25 cellular contexts compared by ENCODE assay signal in genomic region chr1:202238914-202239313, GRCh38. TPM values are rescaled to one million over a fixed set of nuclear protein-coding genes. Genes with fewer than 3 reads are reported as not detected.
DNase-seq lines count a peak whose midpoint lies in the region; ATAC-seq, FAIRE-seq and TF ChIP-seq lines count a peak whose summit lies in the region.
"Had no signal": no experiment of that assay in that cellular context is flagged by ENCODE, and none has a peak within 500 bp of the region (broad histone marks: within the 10 kb centered on the region; RNA-seq: fewer than 3 reads in every experiment).

No MANE protein-coding gene starts in this region.

- no peaks in the 10 kb centered on the region for H3K9me3 ChIP-seq in K562 (replicated peaks; ENCODE audit: control insufficient read depth, insufficient read depth, low read depth, low read length)
- H3K9me3 ChIP-seq in transverse colon = no peaks in the 10 kb centered on the region
- H3K9me3 ChIP-seq: MG63 had no signal

- WGBS in K562 (ENCODE audit: insufficient coverage, low coverage, missing lambda C conversion rate) = 44% methylated on average over 22 of the region's 22 CpGs
- WGBS in transverse colon (ENCODE audit: low coverage in 1 of 2), 2 donors = 80 to 86% methylated on average over 5 to 22 of the region's 22 CpGs

- H3K4me3 Mint-ChIP-seq in activated CD8-positive, alpha-beta memory T cell treated with anti-CD3 and anti-CD28 coated beads, Interleukin-2, amount 10 ng/mL, durations not matched to agents 7 days and 5 days = no peak overlapping the region
- H3K4me3 Mint-ChIP-seq in natural killer cell = no peak overlapping the region
- H3K4me3 Mint-ChIP-seq: IgD-negative memory B cell had no signal

- H3K27ac ChIP-seq in K562 (ENCODE audit: extremely low read depth, low read depth, low read length) = no peak overlapping the region
- no peak overlapping the region for H3K27ac ChIP-seq in transverse colon
- H3K27ac ChIP-seq: 22Rv1 had no signal

- H3K4me1 ChIP-seq in K562 (replicated peaks in 1 of 2; ENCODE audit: control insufficient read depth in 2 of 2, insufficient read depth in 2 of 2, low read length in 2 of 2) = peaks cover 9 to 10% of the 10 kb centered on the region in 2 experiments; a peak in 4 of 5 replicates
- H3K4me1 ChIP-seq in transverse colon = no peaks in the 10 kb centered on the region

- no peak for TF ChIP-seq CTCF in K562 (IDR thresholded peaks at IDR 0.05 in 2 of 3, conservative IDR thresholded peaks at IDR 0.05 in 1 of 3; ENCODE audit: insufficient read depth in 2 of 3, low read depth in 1 of 3, low read length in 3 of 3)
- TF ChIP-seq CTCF in natural killer cell (IDR thresholded peaks at IDR 0.05) = no peak
- no peak for TF ChIP-seq CTCF in transverse colon (IDR thresholded peaks at IDR 0.05)

- H3K27me3 ChIP-seq in K562 (ENCODE audit: control insufficient read depth in 2 of 2, insufficient read depth in 2 of 2, low read length in 2 of 2) (peaks cover 5 to 61% of the 10 kb centered on the region in 2 experiments; a peak in 3 of 5 replicates), transverse colon (peaks cover 9% of the 10 kb centered on the region)

- peaks cover 8% of the 10 kb centered on the region for H3K4me1 Mint-ChIP-seq in activated CD8-positive, alpha-beta memory T cell treated with anti-CD3 and anti-CD28 coated beads, Interleukin-2, amount 10 ng/mL, durations not matched to agents 7 days and 5 days
- peaks cover 6 to 21% of the 10 kb centered on the region in 2 donors for H3K4me1 Mint-ChIP-seq in natural killer cell
- H3K4me1 Mint-ChIP-seq: IgD-negative memory B cell had no signal

- TF ChIP-seq EP300 in K562 (IDR thresholded peaks at IDR 0.05; ENCODE audit: low read length) (no peak), transverse colon (IDR thresholded peaks at IDR 0.05; ENCODE audit: low read depth) (no peak)

- peaks cover 4% of the 10 kb centered on the region; the same call in 1 of the 2 replicates for H4K20me1 ChIP-seq in K562 (replicated peaks; ENCODE audit: control insufficient read depth, insufficient read depth, low read length)

- peak overlapping the region; percentile 18 for H2AFZ ChIP-seq in K562 (ENCODE audit: low read depth, low read length)

- POLR2A ChIA-PET in K562 (lab: Yijun Ruan, JAX) = no interaction called here

- H3K9me3 Mint-ChIP-seq in activated CD8-positive, alpha-beta memory T cell treated with anti-CD3 and anti-CD28 coated beads, Interleukin-2, amount 10 ng/mL, durations not matched to agents 7 days and 5 days (ENCODE audit: low read depth) = no peaks in the 10 kb centered on the region
- no peaks in the 10 kb centered on the region for H3K9me3 Mint-ChIP-seq in natural killer cell
- H3K9me3 Mint-ChIP-seq: IgD-negative memory B cell had no signal

- no peak for ATAC-seq in activated CD8-positive, alpha-beta memory T cell treated with anti-CD3 and anti-CD28 coated beads, Interleukin-2, amount 10 ng/mL, durations not matched to agents 7 days and 5 days
- ATAC-seq in K562 (no peak), natural killer cell (no peak)

- H3K27ac Mint-ChIP-seq in activated CD8-positive, alpha-beta memory T cell treated with anti-CD3 and anti-CD28 coated beads, Interleukin-2, amount 10 ng/mL, durations not matched to agents 7 days and 5 days = no peak overlapping the region
- no peak overlapping the region for H3K27ac Mint-ChIP-seq in natural killer cell
- H3K27ac Mint-ChIP-seq: IgD-negative memory B cell had no signal

- no peak overlapping the region for H3K4me2 ChIP-seq in K562 (ENCODE audit: insufficient read depth, low read length)

- H3K36me3 ChIP-seq in K562 (ENCODE audit: control insufficient read depth, insufficient read depth, low read length) (no peaks in the 10 kb centered on the region), transverse colon (no peaks in the 10 kb centered on the region)
- H3K36me3 ChIP-seq: MG63 had no signal

- intact Hi-C loops in K562 (cut with micrococcal nuclease) (no loop called here), natural killer cell (cut with micrococcal nuclease) (no loop called here), transverse colon (cut with DNase I; ENCODE audit: low total_unique reads) (no loop called here)

- H3K79me2 ChIP-seq in K562 (ENCODE audit: control insufficient read depth, insufficient read depth, low read length) = no peaks in the 10 kb centered on the region

- in situ Hi-C loops in K562 (cut with MboI) (no loop called here), transverse colon (cut with MboI; ENCODE audit: low pct_ligation_motif_present in 1 of 4, low pct_unique_long_range_greater_than_20kb in 1 of 4, low sequenced_read_pairs in 3 of 4) (no loop called here)

- no peak for FAIRE-seq in K562 (lab: Jason Lieb, UNC)
- FAIRE-seq: HTR-8/SVneo, RCC 7860 had no signal

- no peak overlapping the region for H3K4me3 ChIP-seq in K562
- H3K4me3 ChIP-seq in transverse colon = no peak overlapping the region
- H3K4me3 ChIP-seq: MG63 had no signal

- peaks cover 8% of the 10 kb centered on the region for H3K9me1 ChIP-seq in K562 (ENCODE audit: control insufficient read depth, insufficient read depth, low read length)

- BruUV-seq in K562 (replicated peaks; lab: Mats Ljungman, UMichigan) = no TSS peak

- H3K27me3 Mint-ChIP-seq in activated CD8-positive, alpha-beta memory T cell treated with anti-CD3 and anti-CD28 coated beads, Interleukin-2, amount 10 ng/mL, durations not matched to agents 7 days and 5 days = peaks cover 18% of the 10 kb centered on the region
- peaks cover 0 to 2% of the 10 kb centered on the region in 2 donors for H3K27me3 Mint-ChIP-seq in natural killer cell (ENCODE audit: low read depth in 2 of 2)

- H3K9ac ChIP-seq in K562 (ENCODE audit: insufficient read depth in 1 of 2, low read depth in 2 of 2, low read length in 2 of 2) = peak overlapping the region in 1 of 2 experiments; percentile 19; a peak in 1 of 4 replicates

- no peak for TF ChIP-seq RAD21 in K562 (CRISPR knock-in tag; conservative IDR thresholded peaks at IDR 0.05 in 1 of 2, IDR thresholded peaks at IDR 0.05 in 1 of 2)

- H3K36me3 Mint-ChIP-seq in activated CD8-positive, alpha-beta memory T cell treated with anti-CD3 and anti-CD28 coated beads, Interleukin-2, amount 10 ng/mL, durations not matched to agents 7 days and 5 days = no peaks in the 10 kb centered on the region
- no peaks in the 10 kb centered on the region for H3K36me3 Mint-ChIP-seq in natural killer cell
- H3K36me3 Mint-ChIP-seq: IgD-negative memory B cell had no signal

- DNase-seq in activated CD8-positive, alpha-beta memory T cell treated with anti-CD3 and anti-CD28 coated beads, Interleukin-2, amount 50 U/mL, for 48 hours = peak; percentile 41
- no peak for DNase-seq in activated CD8-positive, alpha-beta memory T cell treated with anti-CD3 and anti-CD28 coated beads, Interleukin-2, amount 10 ng/mL, durations not matched to agents 7 days and 5 days
- no peak for DNase-seq in K562 (ENCODE audit: extremely low read depth in 1 of 4, low spot score in 3 of 4)
- peak; percentile 10 for DNase-seq in natural killer cell
- peak; percentile 3 for DNase-seq in transverse colon
- no peak for DNase-seq in NCI-H748 (lab: John Stamatoyannopoulos, UW; ENCODE audit: unreplicated experiment)
- DNase-seq in HCEC 1CT = no peak
- DNase-seq in GM03348 (ENCODE audit: low spot score) = no peak
- DNase-seq: AML-193, DND-41, H7, Kasumi-1, MG63, NCI-H1048, NCI-H1436 treated with DMSO at 0.1 percent for 48 hours, NCI-H2081, NCI-H2171 treated with DMSO at 0.1 percent for 48 hours, NCI-H748 treated with DMSO at 0.1 percent for 48 hours, Right ventricle myocardium superior had no signal

- CTCF ChIA-PET in activated CD8-positive, alpha-beta memory T cell treated with anti-CD3 and anti-CD28 coated beads, Interleukin-2, amount 10 ng/mL, durations not matched to agents 7 days and 5 days (lab: Charles Lee) = interaction anchor here (0.9 kb wide), 1 partner anchor 20 kb away, joined by 5 read pairs; no protein-coding TSS in a partner anchor
- CTCF ChIA-PET in K562 (lab: Yijun Ruan, JAX; ENCODE audit: low intra/inter-chr PET ratio) = no interaction called here

- TF ChIP-seq POLR2A in K562 (conservative IDR thresholded peaks at IDR 0.05) (no peak), transverse colon (IDR thresholded peaks at IDR 0.05) (no peak)

TF ChIP-seq in K562, 482 proteins besides CTCF, POLR2A, EP300 and RAD21 (continues in another document):
- no peak for TF ChIP-seq MCM2 (IDR thresholded peaks at IDR 0.05; ENCODE audit: low read depth)
- TF ChIP-seq HNRNPLL (IDR thresholded peaks at IDR 0.05; ENCODE audit: low read depth, low read length, poor library complexity, severe bottlenecking) = peak; percentile 31
- TF ChIP-seq NFYB (IDR thresholded peaks at IDR 0.05; ENCODE audit: extremely low read depth, insufficient read length) = no peak
- peak; percentile 78; the same call in 1 of the 2 replicates for TF ChIP-seq KAT8 (IDR thresholded peaks at IDR 0.05; ENCODE audit: low read depth)
- no peak for TF ChIP-seq HNRNPH1 (optimal IDR thresholded peaks at IDR 0.05; ENCODE audit: low read depth, low read length)
- no peak for TF ChIP-seq BRD9 (IDR thresholded peaks at IDR 0.05; ENCODE audit: low read depth, partially characterized antibody)

RNA-seq across cellular contexts. Expression of gene LGR6, which starts 45.3 kb away (rescaled TPM):
- under 1 TPM in 1 of 2 experiments, not detected in 1; 0.26 TPM for total RNA-seq in activated CD8-positive, alpha-beta memory T cell treated with anti-CD3 and anti-CD28 coated beads, Interleukin-2, amount 10 ng/mL, durations not matched to agents 7 days and 5 days
- total RNA-seq in K562 (2011; cell fraction: chromatin; rRNA removed; ENCODE audit: low replicate concordance) = 0.72 and 0.77 TPM in 2 replicates
- total RNA-seq in K562 (2011; cell fraction: nucleolus; rRNA removed) = 0.17 and 0.79 TPM in 2 replicates
- total RNA-seq in K562 (2011; cell fraction: nucleoplasm; rRNA removed) = 0.66 and 0.76 TPM in 2 replicates
- 0.12 and 0.45 TPM in 2 replicates for total RNA-seq in K562 (2014; rRNA removed)
- 0.11 and 0.13 TPM in 2 replicates for total RNA-seq in K562 (2014; rRNA removed; fragmentation: Illumina TruSeq; extraction: Trizol)
- total RNA-seq in K562 (2015; rRNA removed; fragmentation: Illumina TruSeq; extraction: Trizol) = 0.26 and 0.29 TPM in 2 replicates
- total RNA-seq in K562 (2021) = 0.20 and 0.31 TPM in 2 replicates
- 0.14 and 0.47 TPM in 2 replicates for polyA plus RNA-seq in K562 (2011; rRNA removed)
- 0.22 and 0.24 TPM in 2 replicates for polyA plus RNA-seq in K562 (2011; cell fraction: cytosol; rRNA removed)
- 1.2 and 1.8 TPM in 2 replicates for polyA plus RNA-seq in K562 (2011; cell fraction: nucleus; rRNA removed)
- polyA plus RNA-seq in K562 (2012) = 0.26 and 0.96 TPM in 2 replicates
- polyA plus RNA-seq in K562 (2014; fragmentation: Illumina TruSeq; extraction: Trizol) = 0.21 and 0.54 TPM in 2 replicates
- polyA plus RNA-seq in K562 (2014; fragmentation: Nextera tagmentation; extraction: Ambion mirVana) = under 1 TPM in 1 of 2 experiments, not detected in 1; 0.01 TPM
- 0.12 and 0.42 TPM in 2 replicates for polyA plus RNA-seq in K562 (2014; rRNA removed)
- not detected in 2 replicates for polyA minus RNA-seq in K562 (2011; rRNA and poly(A)+ RNA removed)
- not detected in 2 replicates for polyA minus RNA-seq in K562 (2011; cell fraction: cytosol; rRNA and poly(A)+ RNA removed)
- polyA minus RNA-seq in K562 (2011; cell fraction: nucleus; rRNA and poly(A)+ RNA removed) = 0.40 and 0.89 TPM in 2 replicates
- 10 to 100 TPM; 58.3 to 65.2 (median 60.9) TPM for total RNA-seq in natural killer cell
- 1 to 10 TPM in 1 of 4 donors, under 1 TPM in 1, not detected in 2; 0.41 to 1.6 TPM for total RNA-seq in transverse colon
- total RNA-seq: G401, OCI-LY7 had no signal
- polyA plus RNA-seq: IgD-negative memory B cell had no signal

Comparison
In these comparisons a context has a peak if more than half of its experiments do, and no peak if none do; other contexts are left out.
1. DNase-seq: peak in activated CD8-positive, alpha-beta memory T cell treated with anti-CD3 and anti-CD28 coated beads, Interleukin-2, amount 50 U/mL, for 48 hours (single experiment), natural killer cell (single experiment) and transverse colon (single experiment); none in activated CD8-positive, alpha-beta memory T cell treated with anti-CD3 and anti-CD28 coated beads, Interleukin-2, amount 10 ng/mL, durations not matched to agents 7 days and 5 days (single experiment), K562 (0 of 4), NCI-H748 (single experiment), HCEC 1CT (single experiment) and GM03348 (single experiment).
2. RNA of gene LGR6, which starts 45.3 kb away (total RNA-seq): 58.3 to 65.2 TPM in natural killer cell; 0.41 to 1.6 TPM in transverse colon, 0.11 to 0.79 TPM in K562 and 0.26 TPM in activated CD8-positive, alpha-beta memory T cell treated with anti-CD3 and anti-CD28 coated beads, Interleukin-2, amount 10 ng/mL, durations not matched to agents 7 days and 5 days; every median in the first group is over 10 times any median in the second.